1 cellular context compared by ENCODE assay signal in genomic region chr4:137394000-137394399, GRCh38.
TF ChIP-seq lines count a peak whose summit lies in the region.

No MANE protein-coding gene starts in this region.

TF ChIP-seq in SK-N-SH, 30 proteins besides CTCF, POLR2A, EP300 and RAD21 (continued from another document):
- TF ChIP-seq IRF3 (IDR thresholded peaks at IDR 0.05; ENCODE audit: low read depth, low read length) (no peak), NRF1 (IDR thresholded peaks at IDR 0.05; ENCODE audit: low read depth, low read length) (no peak), TAF1 (IDR thresholded peaks at IDR 0.05; ENCODE audit: borderline replicate concordance, low read depth, low read length) (no peak), MXI1 (IDR thresholded peaks at IDR 0.05; ENCODE audit: low read depth, low read length) (no peak), FOSL2 (IDR thresholded peaks at IDR 0.05; ENCODE audit: borderline replicate concordance, low read depth) (no peak), PBX3 (IDR thresholded peaks at IDR 0.05) (peak; percentile 13; the same call in 1 of the 2 replicates), NFIC (IDR thresholded peaks at IDR 0.05; ENCODE audit: borderline replicate concordance) (peak; percentile 82), POLR2AphosphoS5 (IDR thresholded peaks at IDR 0.05; ENCODE audit: low read depth, low read length) (peak; percentile 59; the same call in 1 of the 2 replicates), YY1 (IDR thresholded peaks at IDR 0.05; ENCODE audit: low read depth) (no peak), FOXJ3 (CRISPR knock-in tag; IDR thresholded peaks at IDR 0.05) (no peak), ZBTB33 (IDR thresholded peaks at IDR 0.05; ENCODE audit: borderline replicate concordance, low read depth) (no peak), EZH2phosphoT487 (IDR thresholded peaks at IDR 0.05; ENCODE audit: borderline replicate concordance, low read depth) (no peak), SMC3 (IDR thresholded peaks at IDR 0.05; ENCODE audit: low read depth, low read length) (no peak), USF1 (IDR thresholded peaks at IDR 0.05; ENCODE audit: borderline replicate concordance, low read depth) (no peak), RXRA (IDR thresholded peaks at IDR 0.05; ENCODE audit: borderline replicate concordance, low read depth) (no peak), CHD2 (IDR thresholded peaks at IDR 0.05; ENCODE audit: low read length, partially characterized antibody) (peak; percentile 51), GABPA (IDR thresholded peaks at IDR 0.05; ENCODE audit: low read depth) (no peak), RFX5 (IDR thresholded peaks at IDR 0.05; ENCODE audit: low read length) (no peak), MAX (IDR thresholded peaks at IDR 0.05; ENCODE audit: low read depth) (no peak), JUND (IDR thresholded peaks at IDR 0.05) (no peak), GATA2 (CRISPR knock-in tag; IDR thresholded peaks at IDR 0.05) (no peak), TEAD4 (IDR thresholded peaks at IDR 0.05; ENCODE audit: borderline replicate concordance, insufficient read depth) (0 out of 2 replicates have a peak, but pooled peaks have one; percentile 31)
